Comparison of ENCODE assay signal across 10 cellular contexts in the genomic region with DNA sequence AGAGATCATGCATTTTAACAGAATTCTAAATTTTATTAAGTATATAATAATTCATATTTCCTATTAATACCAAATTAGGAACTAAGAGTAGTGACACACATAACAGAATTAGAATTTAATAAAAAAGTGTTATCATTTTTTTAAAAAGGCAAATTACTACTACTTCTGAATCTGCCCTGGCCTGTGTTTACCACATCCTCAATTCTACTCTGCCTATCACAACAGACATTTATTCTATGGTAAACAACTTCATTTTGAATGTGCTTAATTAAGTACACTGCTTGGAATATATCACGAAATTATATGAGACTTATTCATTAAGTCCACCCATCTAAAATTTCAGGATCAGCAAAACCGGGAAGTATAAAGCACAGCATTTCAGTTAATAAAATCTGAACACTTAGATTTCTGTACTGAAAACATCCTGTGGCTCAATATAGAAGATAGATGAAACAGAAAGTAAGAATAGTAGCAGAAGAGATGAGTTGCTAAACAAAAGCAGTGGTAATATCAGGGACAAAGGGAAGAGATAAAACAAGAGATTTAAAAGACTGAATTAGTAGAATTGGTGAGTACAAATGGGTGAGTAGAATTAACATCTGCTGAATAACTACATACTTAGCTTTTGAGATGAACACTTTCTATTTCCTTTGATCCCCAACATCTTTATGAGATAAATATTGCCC. TPM values are rescaled to one million over a fixed set of nuclear protein-coding genes. Genes with fewer than 3 reads are reported as not detected.
A peak's percentile ranks its signal among the peaks of the same experiment; 100 is the strongest.
DNase-seq lines count a peak whose midpoint lies in the region; ATAC-seq and TF ChIP-seq lines count a peak whose summit lies in the region.
"Had no signal": no experiment of that assay in that cellular context is flagged by ENCODE, and none has a peak within 500 bp of the region (broad histone marks: within the 10 kb centered on the region; RNA-seq: fewer than 3 reads in every experiment).

No MANE protein-coding gene starts in this region.

- TF ChIP-seq CTCF in GM12865 (IDR thresholded peaks at IDR 0.05; ENCODE audit: insufficient read depth, low read depth, low read length, missing control alignments), result no peak
- TF ChIP-seq CTCF in brain (conservative IDR thresholded peaks at IDR 0.05), result no peak

- peak overlapping the region in 1 of 5 experiments; percentile 12 for H3K27ac Mint-ChIP-seq in brain
- H3K27ac Mint-ChIP-seq: dendritic cell treated with granulocyte-macrophage colony-stimulating factor and Interleukin-4, amounts not matched to agents 40 ng/mL and 50 ng/mL, for 4 days had no signal

- peaks cover 47% of the 10 kb centered on the region for H3K4me1 Mint-ChIP-seq in brain

- H3K4me3 ChIP-seq in GM12865 (ENCODE audit: low read depth, low read length), result peak overlapping the region; percentile 45
- H3K4me3 ChIP-seq: PC-9 had no signal

- H3K9me3 Mint-ChIP-seq in brain, result no peaks in the 10 kb centered on the region
- H3K9me3 Mint-ChIP-seq: dendritic cell treated with granulocyte-macrophage colony-stimulating factor and Interleukin-4, amounts not matched to agents 40 ng/mL and 50 ng/mL, for 4 days had no signal

- H3K4me3 Mint-ChIP-seq in brain, result peak overlapping the region in 4 of 5 experiments; percentile 2 to 72 (median 16)
- H3K4me3 Mint-ChIP-seq: dendritic cell treated with granulocyte-macrophage colony-stimulating factor and Interleukin-4, amounts not matched to agents 40 ng/mL and 50 ng/mL, for 4 days had no signal

- ATAC-seq in GM21367 (IDR thresholded peaks at IDR 0.05; ENCODE audit: unreplicated experiment) (peak; percentile 28), HG03159 (IDR thresholded peaks at IDR 0.05; ENCODE audit: unreplicated experiment) (peak; percentile 29), HG02840 (IDR thresholded peaks at IDR 0.05; ENCODE audit: low FRiP score, unreplicated experiment) (no peak)

- H3K36me3 Mint-ChIP-seq in brain, result peaks cover 10% of the 10 kb centered on the region

- peak; percentile 56 for DNase-seq in GM12865 (ENCODE audit: low read depth)
- no peak for DNase-seq in putamen (ENCODE audit: low spot score)
- DNase-seq in NCI-H1930 (lab: John Stamatoyannopoulos, UW), result no peak
- no peak for DNase-seq in NCI-H2081 (lab: John Stamatoyannopoulos, UW)
- DNase-seq: PC-9 had no signal

- peaks cover 6% of the 10 kb centered on the region for H3K27me3 Mint-ChIP-seq in brain
- H3K27me3 Mint-ChIP-seq: dendritic cell treated with granulocyte-macrophage colony-stimulating factor and Interleukin-4, amounts not matched to agents 40 ng/mL and 50 ng/mL, for 4 days had no signal

RNA-seq across cellular contexts. Expression of a gene that starts 3.7 kb away (rescaled TPM):
- 4.1 TPM for polyA plus RNA-seq in brain (ENCODE audit: insufficient read depth, low read depth, low replicate concordance)

RNA-seq across cellular contexts. Expression of a gene that starts 4.0 kb away (rescaled TPM):
- polyA plus RNA-seq in brain (ENCODE audit: insufficient read depth, low read depth, low replicate concordance), result 0.95 TPM
